In the genomic region with DNA sequence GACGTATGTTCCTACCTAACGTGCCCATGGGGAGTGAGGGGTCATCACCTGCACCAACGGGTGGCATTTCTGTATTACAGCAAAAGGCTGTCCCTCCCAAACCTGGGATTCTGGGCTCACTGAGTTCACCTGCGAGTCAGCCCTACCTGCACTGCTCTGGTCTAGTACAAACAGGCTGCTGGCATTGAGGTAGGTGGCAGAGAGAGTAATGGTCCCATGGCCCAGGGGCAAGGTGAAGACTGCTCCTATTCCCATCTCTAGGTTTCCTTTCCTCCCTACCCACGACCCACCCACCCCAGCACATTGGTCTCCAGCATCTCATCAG, we compare ENCODE assay signal across 8 cellular contexts. TPM values are rescaled to one million over a fixed set of nuclear protein-coding genes. Genes with fewer than 3 reads are reported as not detected.
DNase-seq lines count a peak whose midpoint lies in the region; ATAC-seq, FAIRE-seq and TF ChIP-seq lines count a peak whose summit lies in the region.

No MANE protein-coding gene starts in this region.

- intact Hi-C loops in left lung (cut with DNase I) = no loop called here

- no peak for TF ChIP-seq POLR2A in GM12892 (IDR thresholded peaks at IDR 0.05; ENCODE audit: low read depth, low read length)

- H3K4me2 ChIP-seq in astrocyte (ENCODE audit: low read length) = peak overlapping the region; percentile 93

- peaks cover 6% of the 10 kb centered on the region for H3K4me1 ChIP-seq in astrocyte (ENCODE audit: insufficient read depth, low read length)
- H3K4me1 ChIP-seq in left lung = peaks cover 3 to 26% of the 10 kb centered on the region in 2 donors
- peaks cover 0 to 11% of the 10 kb centered on the region in 2 donors for H3K4me1 ChIP-seq in thoracic aorta (ENCODE audit: control insufficient read depth in 1 of 2, low read depth in 2 of 2)

- H3K27ac Mint-ChIP-seq in activated CD8-positive, alpha-beta memory T cell treated with anti-CD3 and anti-CD28 coated beads, Interleukin-2, amount 10 ng/mL, durations not matched to agents 7 days and 5 days = no peak overlapping the region
- H3K27ac Mint-ChIP-seq in astrocyte (ENCODE audit: unreplicated experiment) (peak overlapping the region; percentile 87), T-helper 17 cell (no peak overlapping the region)

- no peak for FAIRE-seq in astrocyte (lab: Jason Lieb, UNC)
- FAIRE-seq in GM12892 (lab: Jason Lieb, UNC) = no peak

- H3K27me3 Mint-ChIP-seq in activated CD8-positive, alpha-beta memory T cell treated with anti-CD3 and anti-CD28 coated beads, Interleukin-2, amount 10 ng/mL, durations not matched to agents 7 days and 5 days = no peaks in the 10 kb centered on the region
- no peaks in the 10 kb centered on the region for H3K27me3 Mint-ChIP-seq in astrocyte (ENCODE audit: low read depth, unreplicated experiment)
- peaks cover 4% of the 10 kb centered on the region for H3K27me3 Mint-ChIP-seq in T-helper 17 cell

- DNase-seq in activated CD8-positive, alpha-beta memory T cell treated with anti-CD3 and anti-CD28 coated beads, Interleukin-2, amount 10 ng/mL, durations not matched to agents 7 days and 5 days = no peak
- DNase-seq in activated CD8-positive, alpha-beta memory T cell treated with anti-CD3 and anti-CD28 coated beads for 24 hours = no peak
- DNase-seq in astrocyte (ENCODE audit: low read depth) (no peak), left lung (no peak), thoracic aorta (ENCODE audit: low spot score) (no peak), T-helper 17 cell (no peak), GM12892 (ENCODE audit: insufficient read length) (no peak), pons (ENCODE audit: low spot score) (no peak)

- no peak for TF ChIP-seq CTCF in astrocyte (IDR thresholded peaks at IDR 0.05; ENCODE audit: insufficient read depth, low read depth, low read length)
- no peak for TF ChIP-seq CTCF in left lung (IDR thresholded peaks at IDR 0.05)
- no peak for TF ChIP-seq CTCF in thoracic aorta (IDR thresholded peaks at IDR 0.05)

- peaks cover 6% of the 10 kb centered on the region for H3K79me2 ChIP-seq in astrocyte (ENCODE audit: insufficient read depth, low read length)

- peak overlapping the region; percentile 66 for H2AFZ ChIP-seq in astrocyte (ENCODE audit: low read depth, low read length)

- no peaks in the 10 kb centered on the region for H3K27me3 ChIP-seq in astrocyte (ENCODE audit: insufficient read depth, low read length)
- H3K27me3 ChIP-seq in left lung = no peaks in the 10 kb centered on the region
- H3K27me3 ChIP-seq in thoracic aorta (replicated peaks; ENCODE audit: insufficient read depth) = no peaks in the 10 kb centered on the region

- H3K4me3 ChIP-seq in astrocyte (ENCODE audit: insufficient read depth, low read depth, low read length) (peak overlapping the region; percentile 85), left lung (peak overlapping the region; percentile 59 to 61), thoracic aorta (peak overlapping the region; percentile 77)

- H4K20me1 ChIP-seq in astrocyte (ENCODE audit: insufficient read depth, low read length) = no peaks in the 10 kb centered on the region

- H3K9me3 ChIP-seq in astrocyte (ENCODE audit: insufficient read depth, low read depth, low read length) (no peaks in the 10 kb centered on the region), left lung (no peaks in the 10 kb centered on the region), thoracic aorta (no peaks in the 10 kb centered on the region), T-helper 17 cell (ENCODE audit: control insufficient read depth, low read length, poor library complexity, severe bottlenecking) (no peaks in the 10 kb centered on the region)

- H3K9me3 Mint-ChIP-seq in activated CD8-positive, alpha-beta memory T cell treated with anti-CD3 and anti-CD28 coated beads, Interleukin-2, amount 10 ng/mL, durations not matched to agents 7 days and 5 days (ENCODE audit: low read depth) = no peaks in the 10 kb centered on the region
- peaks cover 2% of the 10 kb centered on the region for H3K9me3 Mint-ChIP-seq in astrocyte (ENCODE audit: unreplicated experiment)

- peaks cover 4% of the 10 kb centered on the region for H3K36me3 Mint-ChIP-seq in activated CD8-positive, alpha-beta memory T cell treated with anti-CD3 and anti-CD28 coated beads, Interleukin-2, amount 10 ng/mL, durations not matched to agents 7 days and 5 days
- H3K36me3 Mint-ChIP-seq in astrocyte (ENCODE audit: low read depth, unreplicated experiment) (peaks cover 9% of the 10 kb centered on the region), T-helper 17 cell (ENCODE audit: low read depth) (no peaks in the 10 kb centered on the region)

- H3K4me3 Mint-ChIP-seq in activated CD8-positive, alpha-beta memory T cell treated with anti-CD3 and anti-CD28 coated beads, Interleukin-2, amount 10 ng/mL, durations not matched to agents 7 days and 5 days = peak overlapping the region; percentile 68
- H3K4me3 Mint-ChIP-seq in astrocyte (ENCODE audit: unreplicated experiment) = peak overlapping the region; percentile 94
- no peak overlapping the region for H3K4me3 Mint-ChIP-seq in T-helper 17 cell

- H3K36me3 ChIP-seq in astrocyte (ENCODE audit: insufficient read depth, low read length) = peaks cover 22% of the 10 kb centered on the region
- H3K36me3 ChIP-seq in left lung = peaks cover 0 to 41% of the 10 kb centered on the region in 2 donors
- peaks cover 15% of the 10 kb centered on the region for H3K36me3 ChIP-seq in thoracic aorta

- peak overlapping the region; percentile 29 for H3K27ac ChIP-seq in astrocyte (ENCODE audit: low read depth, low read length)
- H3K27ac ChIP-seq in left lung = peak overlapping the region; percentile 76 to 82
- peak overlapping the region; percentile 62 to 74 for H3K27ac ChIP-seq in thoracic aorta

- CTCF ChIA-PET in activated CD8-positive, alpha-beta memory T cell treated with anti-CD3 and anti-CD28 coated beads, Interleukin-2, amount 10 ng/mL, durations not matched to agents 7 days and 5 days (lab: Charles Lee) = interaction anchor here (0.6 to 8.2 kb wide), 14 partner anchors 9 to 259 kb away, joined by 3 to 92 read pairs (median 13); a partner anchor contains a TSS

- H3K4me1 Mint-ChIP-seq in activated CD8-positive, alpha-beta memory T cell treated with anti-CD3 and anti-CD28 coated beads, Interleukin-2, amount 10 ng/mL, durations not matched to agents 7 days and 5 days = peaks cover 37% of the 10 kb centered on the region
- H3K4me1 Mint-ChIP-seq in astrocyte (ENCODE audit: low read depth, unreplicated experiment) (no peaks in the 10 kb centered on the region), T-helper 17 cell (peaks cover 11% of the 10 kb centered on the region)

- ATAC-seq in activated CD8-positive, alpha-beta memory T cell treated with anti-CD3 and anti-CD28 coated beads, Interleukin-2, amount 10 ng/mL, durations not matched to agents 7 days and 5 days = no peak
- peak; percentile 50 for ATAC-seq in left lung
- no peak for ATAC-seq in thoracic aorta (ENCODE audit: insufficient number of reproducible peaks, low FRiP score, low read depth)
- ATAC-seq in T-helper 17 cell = no peak

- peak overlapping the region; percentile 85 for H3K9ac ChIP-seq in astrocyte (ENCODE audit: low read length)

RNA-seq across cellular contexts. Expression of a gene that starts 0.4 kb away (rescaled TPM):
- 10 to 100 TPM in 1 of 2 experiments, 1 to 10 TPM in 1; 2.5 to 14.6 TPM for total RNA-seq in activated CD8-positive, alpha-beta memory T cell treated with anti-CD3 and anti-CD28 coated beads, Interleukin-2, amount 10 ng/mL, durations not matched to agents 7 days and 5 days
- total RNA-seq in astrocyte = 13.6 and 14.3 TPM in 2 replicates
- total RNA-seq in left lung = 10 to 100 TPM; 26.1 to 26.3 TPM
- 10 to 100 TPM; 17.6 to 20.6 TPM for total RNA-seq in thoracic aorta
- 1 to 10 TPM; 1.5 to 2.2 TPM for total RNA-seq in T-helper 17 cell
- polyA plus RNA-seq in GM12892 (2012; ENCODE audit: missing spikeins) = 11.3 TPM

RNA-seq across cellular contexts. Expression of a gene that starts 23.3 kb away (rescaled TPM):
- total RNA-seq in activated CD8-positive, alpha-beta memory T cell treated with anti-CD3 and anti-CD28 coated beads, Interleukin-2, amount 10 ng/mL, durations not matched to agents 7 days and 5 days = 10 to 100 TPM; 15.8 to 44.9 TPM
- 5.6 and 6.9 TPM in 2 replicates for total RNA-seq in astrocyte
- total RNA-seq in left lung = 1 to 10 TPM; 7.5 to 8.5 TPM
- total RNA-seq in thoracic aorta = 1 to 10 TPM; 4.5 to 7.6 TPM
- 1 to 10 TPM; 3.9 to 9.4 TPM for total RNA-seq in T-helper 17 cell
- polyA plus RNA-seq in GM12892 (2012; ENCODE audit: missing spikeins) = 2.8 TPM

RNA-seq across cellular contexts. Expression of a gene that starts 23.6 kb away (rescaled TPM):
- 10 to 100 TPM; 46.4 to 55.6 TPM for total RNA-seq in activated CD8-positive, alpha-beta memory T cell treated with anti-CD3 and anti-CD28 coated beads, Interleukin-2, amount 10 ng/mL, durations not matched to agents 7 days and 5 days
- total RNA-seq in astrocyte = 110 and 127 TPM in 2 replicates
- 100 to 1,000 TPM; 116 to 175 TPM for total RNA-seq in left lung
- total RNA-seq in thoracic aorta = 10 to 100 TPM; 70.3 to 89.2 TPM
- total RNA-seq in T-helper 17 cell = 10 to 100 TPM; 56.4 to 57.0 TPM
- polyA plus RNA-seq in GM12892 (2012; ENCODE audit: missing spikeins) = 47.6 TPM

RNA-seq across cellular contexts. Expression of a gene that starts 30.9 kb away (rescaled TPM):
- total RNA-seq in activated CD8-positive, alpha-beta memory T cell treated with anti-CD3 and anti-CD28 coated beads, Interleukin-2, amount 10 ng/mL, durations not matched to agents 7 days and 5 days = 100 to 1,000 TPM; 146 to 158 TPM
- total RNA-seq in astrocyte = 37.8 and 44.3 TPM in 2 replicates
- total RNA-seq in left lung = 10 to 100 TPM; 34.1 to 40.3 TPM
- total RNA-seq in thoracic aorta = 10 to 100 TPM; 18.0 to 32.5 TPM
- 10 to 100 TPM; 12.2 to 18.7 TPM for total RNA-seq in T-helper 17 cell
- polyA plus RNA-seq in GM12892 (2012; ENCODE audit: missing spikeins) = 108 TPM

RNA-seq across cellular contexts. Expression of a gene that starts 31.7 kb away (rescaled TPM):
- total RNA-seq in activated CD8-positive, alpha-beta memory T cell treated with anti-CD3 and anti-CD28 coated beads, Interleukin-2, amount 10 ng/mL, durations not matched to agents 7 days and 5 days = under 1 TPM; 0.23 to 0.37 TPM
- total RNA-seq in astrocyte (3.9 and 13.8 TPM in 2 replicates), left lung (1 to 10 TPM in 1 of 2 donors, under 1 TPM in 1; 0.99 to 1.8 TPM), thoracic aorta (under 1 TPM in 1 of 2 donors, not detected in 1; 0.99 TPM), T-helper 17 cell (under 1 TPM in 1 of 2 donors, not detected in 1; 0.63 TPM)
- 1.9 TPM for polyA plus RNA-seq in GM12892 (2012; ENCODE audit: missing spikeins)

Comparison
In these comparisons a context has a peak if more than half of its experiments do, and no peak if none do; other contexts are left out.
1. H3K27ac ChIP-seq: peak in every context shown above with its lines; median percentile 79 in left lung; 68 in thoracic aorta; 29 in astrocyte.